ENCODE assay signal across 8 cellular contexts in genomic region chr2:237616373-237617304, GRCh38. TPM values are rescaled to one million over a fixed set of nuclear protein-coding genes. Genes with fewer than 3 reads are reported as not detected.
DNase-seq lines count a peak whose midpoint lies in the region; ATAC-seq and TF ChIP-seq lines count a peak whose summit lies in the region.
"Had no signal": no experiment of that assay in that cellular context is flagged by ENCODE, and none has a peak within 500 bp of the region (broad histone marks: within the 10 kb centered on the region; RNA-seq: fewer than 3 reads in every experiment).

No MANE protein-coding gene starts in this region.

- ATAC-seq in activated naive CD8-positive, alpha-beta T cell treated with anti-CD3 and anti-CD28 coated beads, Interleukin-2, amount 10 ng/mL, durations not matched to agents 7 days and 5 days (ENCODE audit: low read depth) = peak; percentile 41
- ATAC-seq in right cardiac atrium = peak; percentile 85 to 86
- no peak for ATAC-seq in HG03432 (IDR thresholded peaks at IDR 0.05; ENCODE audit: unreplicated experiment)

- TF ChIP-seq POLR2A in stomach (IDR thresholded peaks at IDR 0.05) = no peak

- H3K4me3 Mint-ChIP-seq in HFFc6 = peak overlapping the region; percentile 76
- H3K4me3 Mint-ChIP-seq in activated naive CD8-positive, alpha-beta T cell treated with anti-CD3 and anti-CD28 coated beads, Interleukin-2, amount 10 ng/mL, durations not matched to agents 7 days and 5 days = peak overlapping the region; percentile 32

- H3K4me1 Mint-ChIP-seq in HFFc6 (ENCODE audit: low read depth) = peaks cover 57% of the 10 kb centered on the region
- H3K4me1 Mint-ChIP-seq in activated naive CD8-positive, alpha-beta T cell treated with anti-CD3 and anti-CD28 coated beads, Interleukin-2, amount 10 ng/mL, durations not matched to agents 7 days and 5 days = peaks cover 26% of the 10 kb centered on the region

- 15% methylated on average over 12 of the region's 12 CpGs for WGBS in right cardiac atrium
- 42 to 68% (median 62%) methylated on average over 12 of the region's 12 CpGs for WGBS in stomach, 5 donors

- H3K27me3 ChIP-seq in right cardiac atrium (ENCODE audit: control insufficient read depth, insufficient read depth) (no peaks in the 10 kb centered on the region), stomach (no peaks in the 10 kb centered on the region)

- peaks cover 25% of the 10 kb centered on the region for H3K4me1 ChIP-seq in right cardiac atrium (ENCODE audit: control insufficient read depth, insufficient read depth, low read length)
- H3K4me1 ChIP-seq in stomach = peaks cover 0 to 35% (median 26%) of the 10 kb centered on the region in 4 donors

- TF ChIP-seq CTCF in HFFc6 (IDR thresholded peaks at IDR 0.05) (no peak), stomach (IDR thresholded peaks at IDR 0.05) (no peak)

- H3K36me3 ChIP-seq in stomach = no peaks in the 10 kb centered on the region

- no peak for TF ChIP-seq EP300 in stomach (IDR thresholded peaks at IDR 0.05)

- DNase-seq in HFFc6 (peak; percentile 72), right cardiac atrium (no peak), stomach (no peak), posterior vena cava (ENCODE audit: low spot score) (no peak)
- DNase-seq in activated naive CD8-positive, alpha-beta T cell treated with anti-CD3 and anti-CD28 coated beads, Interleukin-2, amount 10 ng/mL, durations not matched to agents 7 days and 5 days = no peak
- DNase-seq in effector CD8-positive, alpha-beta T cell (lab: John Stamatoyannopoulos, UW) = no peak

- peak overlapping the region; percentile 84 for H3K27ac ChIP-seq in right cardiac atrium (ENCODE audit: low read length)
- peak overlapping the region; percentile 17 to 80 (median 64) for H3K27ac ChIP-seq in stomach
- H3K27ac ChIP-seq: PC-9 had no signal

- H3K27me3 Mint-ChIP-seq in HFFc6 (ENCODE audit: insufficient read depth) = peaks cover 3% of the 10 kb centered on the region; the same call in 1 of the 2 replicates
- H3K27me3 Mint-ChIP-seq in activated naive CD8-positive, alpha-beta T cell treated with anti-CD3 and anti-CD28 coated beads, Interleukin-2, amount 10 ng/mL, durations not matched to agents 7 days and 5 days = no peaks in the 10 kb centered on the region

- H3K36me3 Mint-ChIP-seq in HFFc6 (ENCODE audit: low read depth) = no peaks in the 10 kb centered on the region; the same call in 1 of the 2 replicates
- peaks cover 3% of the 10 kb centered on the region for H3K36me3 Mint-ChIP-seq in activated naive CD8-positive, alpha-beta T cell treated with anti-CD3 and anti-CD28 coated beads, Interleukin-2, amount 10 ng/mL, durations not matched to agents 7 days and 5 days

- H3K9me3 ChIP-seq in right cardiac atrium (ENCODE audit: control insufficient read depth, low read length) = no peaks in the 10 kb centered on the region
- no peaks in the 10 kb centered on the region for H3K9me3 ChIP-seq in stomach

- POLR2A ChIA-PET in activated naive CD8-positive, alpha-beta T cell treated with anti-CD3 and anti-CD28 coated beads, Interleukin-2, amount 10 ng/mL, durations not matched to agents 7 days and 5 days (lab: Charles Lee) = interaction anchor here (0.8 kb wide), 1 partner anchor 13 kb away, joined by 3 read pairs; no protein-coding TSS in a partner anchor

- peak overlapping the region; percentile 94 for H3K27ac Mint-ChIP-seq in HFFc6
- H3K27ac Mint-ChIP-seq in activated naive CD8-positive, alpha-beta T cell treated with anti-CD3 and anti-CD28 coated beads, Interleukin-2, amount 10 ng/mL, durations not matched to agents 7 days and 5 days = no peak overlapping the region

- no peaks in the 10 kb centered on the region for H3K9me3 Mint-ChIP-seq in HFFc6
- H3K9me3 Mint-ChIP-seq in activated naive CD8-positive, alpha-beta T cell treated with anti-CD3 and anti-CD28 coated beads, Interleukin-2, amount 10 ng/mL, durations not matched to agents 7 days and 5 days = no peaks in the 10 kb centered on the region

- H3K4me3 ChIP-seq in right cardiac atrium (ENCODE audit: low read length) (no peak overlapping the region), stomach (no peak overlapping the region)
- H3K4me3 ChIP-seq: PC-9 had no signal

- intact Hi-C loops in right cardiac atrium (cut with DNase I) = no loop called here
- intact Hi-C loops in stomach (cut with DNase I; ENCODE audit: low total_unique reads) = no loop called here
- intact Hi-C loops in posterior vena cava (cut with DNase I) = loop anchor here in 1 of 2 donors (5.0 kb wide), 1 partner anchor 51 kb away; no protein-coding TSS in a partner anchor

RNA-seq across cellular contexts. Expression of gene LRRFIP1, which starts 10.7 kb away (rescaled TPM):
- 100 to 1,000 TPM in 4 of 6 experiments, 10 to 100 TPM in 2; 90.6 to 107 (median 102) TPM for total RNA-seq in HFFc6 (2021; fragmentation: NEBNext Ultra II Directional; extraction: Animal tissue kit (Norgen Biotek cat#: 25700))
- total RNA-seq in activated naive CD8-positive, alpha-beta T cell treated with anti-CD3 and anti-CD28 coated beads, Interleukin-2, amount 10 ng/mL, durations not matched to agents 7 days and 5 days = 100 to 1,000 TPM; 158 to 164 TPM
- total RNA-seq in right cardiac atrium = 100 to 1,000 TPM in 1 of 4 donors, 10 to 100 TPM in 3; 85.6 to 106 (median 87.8) TPM
- 61.9 TPM for polyA plus RNA-seq in right cardiac atrium
- total RNA-seq in stomach = 100 to 1,000 TPM; 126 to 201 (median 152) TPM
- 10 to 100 TPM; 31.6 to 43.7 (median 40.6) TPM for polyA plus RNA-seq in stomach
- total RNA-seq in posterior vena cava = 100 to 1,000 TPM; 180 to 357 TPM

RNA-seq across cellular contexts. Expression of gene RAB17, which starts 26.1 kb away (rescaled TPM):
- total RNA-seq in HFFc6 (2021; fragmentation: NEBNext Ultra II Directional; extraction: Animal tissue kit (Norgen Biotek cat#: 25700)) = under 1 TPM in 4 of 6 experiments, not detected in 2; 0.13 to 0.36 (median 0.25) TPM
- total RNA-seq in activated naive CD8-positive, alpha-beta T cell treated with anti-CD3 and anti-CD28 coated beads, Interleukin-2, amount 10 ng/mL, durations not matched to agents 7 days and 5 days = not detected
- 1 to 10 TPM in 3 of 4 donors, under 1 TPM in 1; 0.74 to 2.8 (median 1.9) TPM for total RNA-seq in right cardiac atrium
- polyA plus RNA-seq in right cardiac atrium = 2.1 TPM
- total RNA-seq in stomach = 100 to 1,000 TPM in 2 of 5 donors, 10 to 100 TPM in 2, 1 to 10 TPM in 1; 8.8 to 187 (median 25.6) TPM
- 10 to 100 TPM; 38.8 to 83.8 (median 62.9) TPM for polyA plus RNA-seq in stomach
- 1 to 10 TPM; 2.0 to 2.7 TPM for total RNA-seq in posterior vena cava

RNA-seq across cellular contexts. Expression of gene PRLH, which starts 50.3 kb away (rescaled TPM):
- not detected for total RNA-seq in HFFc6 (2021; fragmentation: NEBNext Ultra II Directional; extraction: Animal tissue kit (Norgen Biotek cat#: 25700))
- not detected for total RNA-seq in activated naive CD8-positive, alpha-beta T cell treated with anti-CD3 and anti-CD28 coated beads, Interleukin-2, amount 10 ng/mL, durations not matched to agents 7 days and 5 days
- total RNA-seq in right cardiac atrium (not detected), stomach (not detected), posterior vena cava (not detected)
- polyA plus RNA-seq in right cardiac atrium (not detected), stomach (not detected)
- total RNA-seq: PC-9 had no signal
